7 cellular contexts compared by ENCODE assay signal in the genomic region with DNA sequence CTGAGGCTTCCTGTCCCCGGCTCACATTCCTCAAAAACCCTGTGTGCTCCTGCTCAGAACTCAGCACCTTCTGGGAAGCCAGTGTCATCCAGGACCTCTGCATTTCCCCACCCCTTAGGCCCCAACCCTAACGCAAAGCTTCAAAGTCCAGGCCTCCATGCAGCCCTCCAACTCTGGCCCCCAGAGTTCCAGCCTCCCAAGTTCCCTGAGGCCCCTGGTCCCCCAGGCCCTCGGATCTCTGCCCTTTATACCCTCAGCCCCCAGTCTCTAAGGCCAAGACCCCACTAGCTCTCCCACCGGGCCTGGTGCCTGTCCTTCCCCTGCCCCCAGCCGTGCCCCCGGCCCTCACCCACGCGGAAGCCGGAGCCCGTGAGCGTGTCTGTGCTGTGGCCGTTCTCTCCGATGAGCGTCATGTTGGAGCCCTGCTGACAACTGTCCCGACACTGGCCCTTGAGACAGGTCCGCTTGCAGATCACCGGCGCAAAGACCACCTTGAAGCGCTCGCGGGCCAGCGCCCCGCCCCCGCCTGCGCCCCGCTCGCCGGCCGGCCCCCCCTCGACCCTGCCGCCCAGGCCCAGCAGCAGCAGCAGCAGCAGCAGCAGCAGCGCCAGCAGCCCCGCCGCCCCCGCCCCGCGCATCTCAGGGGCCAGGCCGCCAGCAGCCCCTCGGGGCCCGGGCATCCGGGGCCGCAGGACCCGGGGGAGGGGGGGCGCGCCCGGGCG. TPM values are rescaled to one million over a fixed set of nuclear protein-coding genes. Genes with fewer than 3 reads are reported as not detected.
DNase-seq lines count a peak whose midpoint lies in the region; ATAC-seq and TF ChIP-seq lines count a peak whose summit lies in the region.
"Had no signal": no experiment of that assay in that cellular context is flagged by ENCODE, and none has a peak within 500 bp of the region (broad histone marks: within the 10 kb centered on the region; RNA-seq: fewer than 3 reads in every experiment).

No MANE protein-coding gene starts in this region.

- H2AFZ ChIP-seq in IMR-90 (replicated peaks; ENCODE audit: low read length, poor library complexity): peak overlapping the region; percentile 79
- H2AFZ ChIP-seq in parathyroid adenoma: peak overlapping the region; percentile 23

- H2BK15ac ChIP-seq in IMR-90 (ENCODE audit: low read depth, low read length): peak overlapping the region; percentile 32; the same call in 1 of the 3 replicates

- POLR2A ChIA-PET in IMR-90 (lab: Charles Lee; ENCODE audit: unreplicated experiment): no interaction called here

- H2AK5ac ChIP-seq in IMR-90 (ENCODE audit: low read depth, low read length): peak overlapping the region; percentile 41

- WGBS in IMR-90 (ENCODE audit: extremely low coverage in 2 of 2, insufficient read length in 1 of 2), 2 experiments: 4% methylated on average over 21 of the region's 47 CpGs; no CpG with 5 or more reads in 1 of the 2 experiments

- H3K36me3 ChIP-seq in IMR-90 (ENCODE audit: control insufficient read depth, insufficient read depth, low read length) (peaks cover 4% of the 10 kb centered on the region; the same call in 1 of the 2 replicates), parathyroid adenoma (ENCODE audit: control insufficient read depth, insufficient read depth, low read length) (no peaks in the 10 kb centered on the region)

- H3K9me3 ChIP-seq in IMR-90 (ENCODE audit: control insufficient read depth, insufficient read depth, low read length): no peaks in the 10 kb centered on the region
- no peaks in the 10 kb centered on the region for H3K9me3 ChIP-seq in parathyroid adenoma (ENCODE audit: control insufficient read depth, low read length)

- peak overlapping the region; percentile 71 for H3K9ac ChIP-seq in IMR-90 (ENCODE audit: low read depth, low read length)
- H3K9ac ChIP-seq in parathyroid adenoma: peak overlapping the region; percentile 19

- H3K27me3 ChIP-seq in IMR-90 (ENCODE audit: control insufficient read depth, insufficient read depth, low read length): no peaks in the 10 kb centered on the region
- no peaks in the 10 kb centered on the region for H3K27me3 ChIP-seq in parathyroid adenoma (ENCODE audit: control insufficient read depth, insufficient read depth, low read length)

- no peak; the same call in 1 of the 2 replicates for TF ChIP-seq POLR2A in IMR-90 (IDR thresholded peaks at IDR 0.05; ENCODE audit: low read depth, low read length)

- H2BK5ac ChIP-seq in IMR-90 (ENCODE audit: low read depth, low read length, poor library complexity, severe bottlenecking): peak overlapping the region; percentile 72

- DNase-seq in IMR-90 (no peak), HK-2 (ENCODE audit: unreplicated experiment) (no peak), kidney tubule cell (ENCODE audit: low spot score) (no peak), NCI-H526 treated with DMSO at 0.1 percent for 48 hours (lab: John Stamatoyannopoulos, UW) (no peak)

- TF ChIP-seq RAD21 in IMR-90 (IDR thresholded peaks at IDR 0.05; ENCODE audit: low read length): no peak

- H2BK20ac ChIP-seq in IMR-90 (ENCODE audit: low read depth, low read length): no peak overlapping the region

- H4K5ac ChIP-seq in IMR-90 (ENCODE audit: low read depth, low read length): peak overlapping the region; percentile 39

- peaks cover 43% of the 10 kb centered on the region for H3K4me1 ChIP-seq in IMR-90 (ENCODE audit: control insufficient read depth, insufficient read depth, low read length)
- H3K4me1 ChIP-seq in parathyroid adenoma: peaks cover 21% of the 10 kb centered on the region

- peak overlapping the region; percentile 63 for H3K4ac ChIP-seq in IMR-90 (ENCODE audit: low read depth, low read length)

- peaks cover 12% of the 10 kb centered on the region for H4K20me1 ChIP-seq in IMR-90 (ENCODE audit: insufficient read depth, low read length)

- H3K23ac ChIP-seq in IMR-90 (ENCODE audit: low read depth, low read length): peak overlapping the region; percentile 18

- H4K8ac ChIP-seq in IMR-90 (ENCODE audit: low read depth in 2 of 2, low read length in 2 of 2): peak overlapping the region; percentile 39 to 87; a peak in 1 of 4 replicates

- peaks cover 25% of the 10 kb centered on the region for H3K9me1 ChIP-seq in IMR-90 (ENCODE audit: insufficient read depth, low read length)

- TF ChIP-seq CTCF in IMR-90 (conservative IDR thresholded peaks at IDR 0.05; ENCODE audit: low read depth, low read length) (no peak), parathyroid adenoma (IDR thresholded peaks at IDR 0.05) (no peak)

- CTCF ChIA-PET in IMR-90 (lab: Yijun Ruan, JAX): no interaction called here

- intact Hi-C loops in IMR-90 (cut with micrococcal nuclease): loop anchor here (1.0 to 2.0 kb wide), 2 partner anchors 13 to 17 kb away; a partner anchor contains a TSS

- H3K56ac ChIP-seq in IMR-90 (ENCODE audit: extremely low read depth, insufficient read depth, low read length): no peak overlapping the region

- H3K27ac ChIP-seq in IMR-90 (ENCODE audit: insufficient read depth, low read length) (peak overlapping the region; percentile 78), cingulate gyrus (ENCODE audit: low read depth, low read length) (peak overlapping the region; percentile 88), parathyroid adenoma (peak overlapping the region; percentile 82)
- H3K27ac ChIP-seq: KMS-11 had no signal

- H3K79me1 ChIP-seq in IMR-90 (ENCODE audit: low read depth in 1 of 2, low read length in 2 of 2): peaks cover 16 to 45% of the 10 kb centered on the region in 2 experiments; a peak in 3 of 4 replicates

- H2AK9ac ChIP-seq in IMR-90 (replicated peaks; ENCODE audit: low read depth, low read length, poor library complexity): peak overlapping the region; percentile 97

- H3K4me2 ChIP-seq in IMR-90 (ENCODE audit: low read depth, low read length) (peak overlapping the region; percentile 81), parathyroid adenoma (ENCODE audit: low read length) (peak overlapping the region; percentile 72)

- H4K91ac ChIP-seq in IMR-90 (ENCODE audit: insufficient read depth, low read depth, low read length): peak overlapping the region; percentile 87; the same call in 1 of the 2 replicates

- peak; percentile 16 for ATAC-seq in IMR-90 (ENCODE audit: low read depth)

- in situ Hi-C loops in IMR-90 (cut with MboI; ENCODE audit: low sequenced_read_pairs): no loop called here

- BruUV-seq in IMR-90 (replicated peaks; lab: Mats Ljungman, UMichigan): no TSS peak

- peak overlapping the region; percentile 74 for H3K4me3 ChIP-seq in IMR-90 (ENCODE audit: insufficient read depth, low read depth, low read length)
- H3K4me3 ChIP-seq in parathyroid adenoma (ENCODE audit: low read depth, low read length): peak overlapping the region; percentile 57

- dilution Hi-C loops in IMR-90 (cut with HindIII; ENCODE audit: low sequenced_read_pairs, unreplicated experiment): no loop called here

- H3K18ac ChIP-seq in IMR-90 (ENCODE audit: low read depth, low read length): peak overlapping the region; percentile 7

- peak overlapping the region; percentile 34 for H3K14ac ChIP-seq in IMR-90 (replicated peaks; ENCODE audit: low read depth, low read length)

- H3K79me2 ChIP-seq in parathyroid adenoma: no peaks in the 10 kb centered on the region

- H2BK120ac ChIP-seq in IMR-90 (ENCODE audit: low read depth, low read length): peak overlapping the region; percentile 7; the same call in 1 of the 2 replicates

TF ChIP-seq in IMR-90, 13 proteins besides CTCF, POLR2A, EP300 and RAD21 (continues in another document):
- TF ChIP-seq FOS (IDR thresholded peaks at IDR 0.05; ENCODE audit: low read depth, low read length) (no peak), MAFK (IDR thresholded peaks at IDR 0.05; ENCODE audit: low read depth, low read length) (no peak), SMC3 (IDR thresholded peaks at IDR 0.05; ENCODE audit: low read depth, low read length) (no peak), RFX5 (IDR thresholded peaks at IDR 0.05; ENCODE audit: low read depth, low read length) (no peak), RCOR1 (IDR thresholded peaks at IDR 0.05; ENCODE audit: insufficient replicate concordance, low read length) (no peak), MAZ (IDR thresholded peaks at IDR 0.05; ENCODE audit: borderline replicate concordance, low read depth, low read length) (no peak), BHLHE40 (IDR thresholded peaks at IDR 0.05; ENCODE audit: low read depth, low read length) (no peak), CHD1 (IDR thresholded peaks at IDR 0.05; ENCODE audit: low read depth, low read length) (no peak), MXI1 (IDR thresholded peaks at IDR 0.05; ENCODE audit: borderline replicate concordance, low read depth, low read length) (no peak)
- TF ChIP-seq, protein P1, sequence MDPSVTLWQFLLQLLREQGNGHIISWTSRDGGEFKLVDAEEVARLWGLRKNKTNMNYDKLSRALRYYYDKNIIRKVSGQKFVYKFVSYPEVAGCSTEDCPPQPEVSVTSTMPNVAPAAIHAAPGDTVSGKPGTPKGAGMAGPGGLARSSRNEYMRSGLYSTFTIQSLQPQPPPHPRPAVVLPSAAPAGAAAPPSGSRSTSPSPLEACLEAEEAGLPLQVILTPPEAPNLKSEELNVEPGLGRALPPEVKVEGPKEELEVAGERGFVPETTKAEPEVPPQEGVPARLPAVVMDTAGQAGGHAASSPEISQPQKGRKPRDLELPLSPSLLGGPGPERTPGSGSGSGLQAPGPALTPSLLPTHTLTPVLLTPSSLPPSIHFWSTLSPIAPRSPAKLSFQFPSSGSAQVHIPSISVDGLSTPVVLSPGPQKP (IDR thresholded peaks at IDR 0.05; ENCODE audit: borderline replicate concordance, low read depth, low read length): no peak

RNA-seq across cellular contexts. Expression of a gene that starts 0.7 kb away (rescaled TPM):
- total RNA-seq in IMR-90 (2012; rRNA removed): 6.6 and 8.3 TPM in 2 replicates
- polyA plus RNA-seq in IMR-90 (2012; rRNA removed): 145 and 216 TPM in 2 replicates
- 229 and 255 TPM in 2 replicates for polyA plus RNA-seq in IMR-90 (2012; cell fraction: cytosol; rRNA removed)
- 685 and 1,572 TPM in 2 replicates for polyA plus RNA-seq in IMR-90 (2012; cell fraction: nucleus; rRNA removed; ENCODE audit: low replicate concordance)

RNA-seq across cellular contexts. Expression of a gene that starts 12.8 kb away (rescaled TPM):
- total RNA-seq in IMR-90 (2012; rRNA removed): 69.7 and 75.6 TPM in 2 replicates
- polyA plus RNA-seq in IMR-90 (2012; rRNA removed): 90.3 and 113 TPM in 2 replicates
- 68.6 and 112 TPM in 2 replicates for polyA plus RNA-seq in IMR-90 (2012; cell fraction: cytosol; rRNA removed)
- polyA plus RNA-seq in IMR-90 (2012; cell fraction: nucleus; rRNA removed; ENCODE audit: low replicate concordance): 56.1 and 132 TPM in 2 replicates

RNA-seq across cellular contexts. Expression of a gene that starts 14.9 kb away (rescaled TPM):
- 12.0 and 14.2 TPM in 2 replicates for total RNA-seq in IMR-90 (2012; rRNA removed)
- polyA plus RNA-seq in IMR-90 (2012; rRNA removed): 65.5 and 86.6 TPM in 2 replicates
- 20.7 and 84.1 TPM in 2 replicates for polyA plus RNA-seq in IMR-90 (2012; cell fraction: cytosol; rRNA removed)
- polyA plus RNA-seq in IMR-90 (2012; cell fraction: nucleus; rRNA removed; ENCODE audit: low replicate concordance): 26.4 and 80.1 TPM in 2 replicates

RNA-seq across cellular contexts. Expression of a gene that starts 18.4 kb away (rescaled TPM):
- total RNA-seq in IMR-90 (2012; rRNA removed): 10.0 and 13.3 TPM in 2 replicates
- 27.4 and 29.0 TPM in 2 replicates for polyA plus RNA-seq in IMR-90 (2012; rRNA removed)
- 13.2 and 27.4 TPM in 2 replicates for polyA plus RNA-seq in IMR-90 (2012; cell fraction: cytosol; rRNA removed)
- polyA plus RNA-seq in IMR-90 (2012; cell fraction: nucleus; rRNA removed; ENCODE audit: low replicate concordance): 82.3 and 155 TPM in 2 replicates

RNA-seq across cellular contexts. Expression of a gene that starts 32.6 kb away (rescaled TPM):
- 95.8 and 96.4 TPM in 2 replicates for total RNA-seq in IMR-90 (2012; rRNA removed)
- 150 and 172 TPM in 2 replicates for polyA plus RNA-seq in IMR-90 (2012; rRNA removed)
- 166 and 172 TPM in 2 replicates for polyA plus RNA-seq in IMR-90 (2012; cell fraction: cytosol; rRNA removed)
- 173 and 359 TPM in 2 replicates for polyA plus RNA-seq in IMR-90 (2012; cell fraction: nucleus; rRNA removed; ENCODE audit: low replicate concordance)
